Comparison of ENCODE assay signal across 21 cellular contexts in genomic region chrY:7471976-7472375, GRCh38.
A peak's percentile ranks its signal among the peaks of the same experiment; 100 is the strongest.
DNase-seq lines count a peak whose midpoint lies in the region; ATAC-seq, FAIRE-seq and TF ChIP-seq lines count a peak whose summit lies in the region.
"Had no signal": no experiment of that assay in that cellular context is flagged by ENCODE, and none has a peak within 500 bp of the region (broad histone marks: within the 10 kb centered on the region; RNA-seq: fewer than 3 reads in every experiment).

No MANE protein-coding gene starts in this region.

- no peak for TF ChIP-seq RAD21 in HepG2 (CRISPR knock-in tag; IDR thresholded peaks at IDR 0.05)

- no peaks in the 10 kb centered on the region for H3K36me3 ChIP-seq in OCI-LY7 (ENCODE audit: insufficient read depth, low read length)
- no peaks in the 10 kb centered on the region for H3K36me3 ChIP-seq in HepG2 (replicated peaks in 1 of 2; ENCODE audit: control insufficient read depth in 1 of 2, insufficient read depth in 2 of 2, low read length in 2 of 2)

- 0% methylated on average over 4 of the region's 10 CpGs for WGBS in HepG2 (ENCODE audit: low lambda C conversion rate)

- ATAC-seq in HepG2 (peak; percentile 86), GM21526 (IDR thresholded peaks at IDR 0.05; ENCODE audit: low FRiP score, unreplicated experiment) (no peak)
- ATAC-seq: HCT116, PC-3 had no signal

- POLR2A ChIA-PET in OCI-LY7 (lab: Charles Lee) (no interaction called here), HepG2 (lab: Yijun Ruan, JAX) (no interaction called here)

- no peak for FAIRE-seq in HepG2 (lab: Jason Lieb, UNC)
- FAIRE-seq: A204.1, G401.6, HTR-8/SVneo had no signal

- no peak for TF ChIP-seq POLR2A in HepG2 (IDR thresholded peaks at IDR 0.05; ENCODE audit: insufficient read depth in 1 of 2, low read depth in 2 of 2, low read length in 2 of 2)

- TF ChIP-seq EP300 in HepG2 (IDR thresholded peaks at IDR 0.05; ENCODE audit: low read depth in 2 of 2, low read length in 2 of 2) (no peak), HepG2 (CRISPR knock-in tag; IDR thresholded peaks at IDR 0.05; ENCODE audit: borderline replicate concordance) (no peak)

- no peak overlapping the region for H3K9ac ChIP-seq in HepG2 (ENCODE audit: insufficient read depth, low read depth, low read length)
- H3K9ac ChIP-seq: GM23248 had no signal

- BruUV-seq in OCI-LY7 (replicated peaks; lab: Mats Ljungman, UMichigan) (no TSS peak), HepG2 (replicated peaks; lab: Mats Ljungman, UMichigan) (no TSS peak)

- in situ Hi-C loops in HepG2 (cut with HindIII; ENCODE audit: extremely low pct_ligation_motif_present, low pct_unique_long_range_greater_than_20kb), result loop anchor here (10.0 kb wide), 1 partner anchor 127 kb away; no protein-coding TSS in a partner anchor

- H2AFZ ChIP-seq in OCI-LY7 (ENCODE audit: low read length) (no peak overlapping the region), HepG2 (ENCODE audit: low read length) (no peak overlapping the region)
- H2AFZ ChIP-seq: GM23248 had no signal

- peak; percentile 1 for DNase-seq in stimulated activated CD4-positive, alpha-beta T cell treated with anti-CD3 and anti-CD28 coated beads, Interleukin-12 subunit alpha, Interleukin-12 subunit beta, amount 100 ng/mL, for 4 hours
- no peak for DNase-seq in stimulated activated CD4-positive, alpha-beta T cell treated with anti-CD3 and anti-CD28 coated beads, Interleukin-4, amount 100 ng/mL, for 1 hour
- no peak for DNase-seq in LNCaP clone FGC (ENCODE audit: low read depth)
- DNase-seq in OCI-LY7 (ENCODE audit: low spot score), result peak; percentile 1
- peak; percentile 1 for DNase-seq in HepG2 (ENCODE audit: low spot score)
- DNase-seq in COLO829 (ENCODE audit: low spot score), result no peak
- no peak for DNase-seq in NCI-H1105 treated with DMSO at 0.1 percent for 48 hours (lab: John Stamatoyannopoulos, UW)
- DNase-seq: CD8-positive, alpha-beta memory T cell; GM23248; IMR-90; NCI-H1417 treated with DMSO at 0.1 percent for 48 hours; NCI-H187 treated with DMSO at 0.1 percent for 48 hours; NCI-H524 treated with DMSO at 0.1 percent for 48 hours; PC-3; SHP77 had no signal

- H3K4me3 ChIP-seq in LNCaP clone FGC (ENCODE audit: low read depth, low read length), result no peak overlapping the region
- H3K4me3 ChIP-seq in OCI-LY7 (ENCODE audit: low read depth, low read length, poor library complexity, severe bottlenecking), result no peak overlapping the region
- no peak overlapping the region for H3K4me3 ChIP-seq in HepG2 (replicated peaks in 1 of 3; ENCODE audit: insufficient read depth in 1 of 3, low read depth in 2 of 3, low read length in 3 of 3)
- H3K4me3 ChIP-seq: GM23248 had no signal

- H3K9me3 ChIP-seq in OCI-LY7 (ENCODE audit: low read length) (no peaks in the 10 kb centered on the region), HepG2 (ENCODE audit: low read length) (no peaks in the 10 kb centered on the region)

- H3K79me2 ChIP-seq in OCI-LY7 (ENCODE audit: insufficient read depth, low read depth, low read length) (no peaks in the 10 kb centered on the region), HepG2 (ENCODE audit: insufficient read depth, low read length) (no peaks in the 10 kb centered on the region)

- no peaks in the 10 kb centered on the region for H3K27me3 ChIP-seq in HepG2 (ENCODE audit: control insufficient read depth in 1 of 2, insufficient read depth in 2 of 2, low read length in 2 of 2)

- no peak overlapping the region for H3K27ac ChIP-seq in OCI-LY7 (ENCODE audit: low read depth, low read length, poor library complexity, severe bottlenecking)
- H3K27ac ChIP-seq in HepG2 (ENCODE audit: extremely low read length, insufficient read depth, low read length), result no peak overlapping the region
- H3K27ac ChIP-seq: C4-2B, GM23248 had no signal

- no peaks in the 10 kb centered on the region for H3K9me2 ChIP-seq in OCI-LY7 (ENCODE audit: insufficient read depth, low read length)

- intact Hi-C loops in OCI-LY7 (cut with micrococcal nuclease; ENCODE audit: unreplicated experiment) (loop anchor here (2.0 kb wide), 1 partner anchor 199 kb away; no protein-coding TSS in a partner anchor), HepG2 (cut with micrococcal nuclease; ENCODE audit: unreplicated experiment) (loop anchor here (1.0 kb wide), 1 partner anchor 128 kb away; no protein-coding TSS in a partner anchor)

- no peaks in the 10 kb centered on the region for H4K20me1 ChIP-seq in OCI-LY7 (ENCODE audit: insufficient read depth, low read length)
- no peaks in the 10 kb centered on the region for H4K20me1 ChIP-seq in HepG2 (ENCODE audit: insufficient read depth, low read length)

- 0 out of 2 replicates have a peak, but pooled peaks have one; percentile 14 for TF ChIP-seq CTCF in LNCaP clone FGC (IDR thresholded peaks at IDR 0.05; ENCODE audit: control insufficient read depth, extremely low read depth, insufficient read depth)
- peak; percentile 38; the same call in 1 of the 2 replicates for TF ChIP-seq CTCF in OCI-LY7 (conservative IDR thresholded peaks at IDR 0.05; ENCODE audit: low read length)
- TF ChIP-seq CTCF in HepG2 (CRISPR knock-in tag; IDR thresholded peaks at IDR 0.05), result peak; percentile 48

- H3K4me1 ChIP-seq in OCI-LY7 (ENCODE audit: insufficient read depth, low read length, poor library complexity, severe bottlenecking) (no peaks in the 10 kb centered on the region), HepG2 (ENCODE audit: insufficient read depth, low read length) (no peaks in the 10 kb centered on the region)

- CTCF ChIA-PET in OCI-LY7 (lab: Charles Lee; ENCODE audit: unreplicated experiment) (no interaction called here), HepG2 (lab: Yijun Ruan, JAX; ENCODE audit: low intra/inter-chr PET ratio, low total read pairs) (interaction anchor here (2.8 kb wide), 1 partner anchor 128 kb away, joined by 13 read pairs; no protein-coding TSS in a partner anchor)

- no peak overlapping the region for H3K4me2 ChIP-seq in OCI-LY7 (ENCODE audit: low read length)
- no peak overlapping the region for H3K4me2 ChIP-seq in HepG2 (ENCODE audit: low read depth, low read length)

TF ChIP-seq in HepG2, 621 proteins besides CTCF, POLR2A, EP300 and RAD21:
- TF ChIP-seq SMC3 (IDR thresholded peaks at IDR 0.05; ENCODE audit: low read length) (peak; percentile 47; the same call in 1 of the 2 replicates), SAFB2 (CRISPR knock-in tag; IDR thresholded peaks at IDR 0.05; ENCODE audit: borderline replicate concordance, low read depth) (no peak), NRL (CRISPR knock-in tag; IDR thresholded peaks at IDR 0.05; ENCODE audit: borderline replicate concordance) (no peak), STAG1 (CRISPR knock-in tag; IDR thresholded peaks at IDR 0.05) (peak; percentile 39), ZNF484 (CRISPR knock-in tag; IDR thresholded peaks at IDR 0.05; ENCODE audit: borderline replicate concordance, low read depth) (no peak)
- TF ChIP-seq, protein P1, sequence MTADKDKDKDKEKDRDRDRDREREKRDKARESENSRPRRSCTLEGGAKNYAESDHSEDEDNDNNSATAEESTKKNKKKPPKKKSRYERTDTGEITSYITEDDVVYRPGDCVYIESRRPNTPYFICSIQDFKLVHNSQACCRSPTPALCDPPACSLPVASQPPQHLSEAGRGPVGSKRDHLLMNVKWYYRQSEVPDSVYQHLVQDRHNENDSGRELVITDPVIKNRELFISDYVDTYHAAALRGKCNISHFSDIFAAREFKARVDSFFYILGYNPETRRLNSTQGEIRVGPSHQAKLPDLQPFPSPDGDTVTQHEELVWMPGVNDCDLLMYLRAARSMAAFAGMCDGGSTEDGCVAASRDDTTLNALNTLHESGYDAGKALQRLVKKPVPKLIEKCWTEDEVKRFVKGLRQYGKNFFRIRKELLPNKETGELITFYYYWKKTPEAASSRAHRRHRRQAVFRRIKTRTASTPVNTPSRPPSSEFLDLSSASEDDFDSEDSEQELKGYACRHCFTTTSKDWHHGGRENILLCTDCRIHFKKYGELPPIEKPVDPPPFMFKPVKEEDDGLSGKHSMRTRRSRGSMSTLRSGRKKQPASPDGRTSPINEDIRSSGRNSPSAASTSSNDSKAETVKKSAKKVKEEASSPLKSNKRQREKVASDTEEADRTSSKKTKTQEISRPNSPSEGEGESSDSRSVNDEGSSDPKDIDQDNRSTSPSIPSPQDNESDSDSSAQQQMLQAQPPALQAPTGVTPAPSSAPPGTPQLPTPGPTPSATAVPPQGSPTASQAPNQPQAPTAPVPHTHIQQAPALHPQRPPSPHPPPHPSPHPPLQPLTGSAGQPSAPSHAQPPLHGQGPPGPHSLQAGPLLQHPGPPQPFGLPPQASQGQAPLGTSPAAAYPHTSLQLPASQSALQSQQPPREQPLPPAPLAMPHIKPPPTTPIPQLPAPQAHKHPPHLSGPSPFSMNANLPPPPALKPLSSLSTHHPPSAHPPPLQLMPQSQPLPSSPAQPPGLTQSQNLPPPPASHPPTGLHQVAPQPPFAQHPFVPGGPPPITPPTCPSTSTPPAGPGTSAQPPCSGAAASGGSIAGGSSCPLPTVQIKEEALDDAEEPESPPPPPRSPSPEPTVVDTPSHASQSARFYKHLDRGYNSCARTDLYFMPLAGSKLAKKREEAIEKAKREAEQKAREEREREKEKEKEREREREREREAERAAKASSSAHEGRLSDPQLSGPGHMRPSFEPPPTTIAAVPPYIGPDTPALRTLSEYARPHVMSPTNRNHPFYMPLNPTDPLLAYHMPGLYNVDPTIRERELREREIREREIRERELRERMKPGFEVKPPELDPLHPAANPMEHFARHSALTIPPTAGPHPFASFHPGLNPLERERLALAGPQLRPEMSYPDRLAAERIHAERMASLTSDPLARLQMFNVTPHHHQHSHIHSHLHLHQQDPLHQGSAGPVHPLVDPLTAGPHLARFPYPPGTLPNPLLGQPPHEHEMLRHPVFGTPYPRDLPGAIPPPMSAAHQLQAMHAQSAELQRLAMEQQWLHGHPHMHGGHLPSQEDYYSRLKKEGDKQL (CRISPR knock-in tag; IDR thresholded peaks at IDR 0.05; ENCODE audit: low read depth), result no peak

Comparison
In these comparisons a context has a peak if more than half of its experiments do, and no peak if none do; other contexts are left out.
1. DNase-seq: peak in stimulated activated CD4-positive, alpha-beta T cell treated with anti-CD3 and anti-CD28 coated beads, Interleukin-12 subunit alpha, Interleukin-12 subunit beta, amount 100 ng/mL, for 4 hours (single experiment), OCI-LY7 (single experiment) and HepG2 (single experiment); none in stimulated activated CD4-positive, alpha-beta T cell treated with anti-CD3 and anti-CD28 coated beads, Interleukin-4, amount 100 ng/mL, for 1 hour (single experiment), LNCaP clone FGC (single experiment), COLO829 (single experiment) and NCI-H1105 treated with DMSO at 0.1 percent for 48 hours (single experiment).
2. Peak in every context shown above with its lines, with median percentiles within 50 percentile points of each other: CTCF ChIP-seq.